Comparison of ENCODE assay signal across 8 cellular contexts in the genomic region with DNA sequence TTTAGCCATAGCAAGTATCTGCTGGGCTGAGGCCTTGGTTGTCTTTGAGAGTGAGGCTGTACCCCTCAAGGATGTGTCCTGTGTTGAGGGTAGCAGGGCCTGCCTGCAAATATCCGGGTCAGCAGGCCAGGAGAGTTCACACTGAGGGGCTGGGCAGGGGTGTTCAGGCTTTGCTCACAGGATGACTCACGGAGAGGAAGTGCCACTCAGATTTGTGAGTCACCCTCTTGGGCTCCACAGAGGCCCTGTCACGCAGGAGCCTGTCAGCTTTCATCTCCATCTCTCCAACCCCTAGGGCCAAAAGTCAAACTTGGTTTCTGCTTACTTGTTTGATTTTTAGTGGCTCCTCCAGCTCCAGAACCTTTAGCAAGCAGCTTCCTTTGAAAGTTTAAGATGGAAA.
DNase-seq lines count a peak whose midpoint lies in the region; ATAC-seq, FAIRE-seq and TF ChIP-seq lines count a peak whose summit lies in the region.

No MANE protein-coding gene starts in this region.

- peak; percentile 40 to 45 for DNase-seq in AML-193 (lab: John Stamatoyannopoulos, UW)
- peak; percentile 93 to 94 for DNase-seq in SW 1271 (lab: John Stamatoyannopoulos, UW)
- peak; percentile 83 for DNase-seq in mammary epithelial cell
- DNase-seq in mucosa of gallbladder (ENCODE audit: low spot score): peak; percentile 25
- peak; percentile 84 for DNase-seq in urothelium cell line (ENCODE audit: low spot score)
- no peak for DNase-seq in effector CD8-positive, alpha-beta T cell (lab: John Stamatoyannopoulos, UW)

- H3K27me3 ChIP-seq in mammary epithelial cell (ENCODE audit: insufficient read depth, low read length): no peaks in the 10 kb centered on the region

- ATAC-seq in GM19328 (IDR thresholded peaks at IDR 0.05; ENCODE audit: unreplicated experiment): peak; percentile 95
- ATAC-seq in HG03196 (IDR thresholded peaks at IDR 0.05; ENCODE audit: unreplicated experiment): peak; percentile 98

- H4K20me1 ChIP-seq in mammary epithelial cell (ENCODE audit: insufficient read depth, low read length): no peaks in the 10 kb centered on the region

- H3K4me2 ChIP-seq in mammary epithelial cell (ENCODE audit: insufficient read depth, low read depth, low read length): no peak overlapping the region

- BruUV-seq in mammary epithelial cell (replicated peaks; lab: Mats Ljungman, UMichigan): no TSS peak

- dilution Hi-C loops in mammary epithelial cell (cut with HindIII; ENCODE audit: low sequenced_read_pairs): no loop called here

- CTCF ChIA-PET in mammary epithelial cell (lab: Charles Lee; ENCODE audit: low non-redundant PET): no interaction called here

- intact Hi-C loops in mammary epithelial cell (cut with micrococcal nuclease): loop anchor here (10.0 kb wide), 1 partner anchor 391 kb away; the partner anchor contains the start of gene NR4A3

- no peaks in the 10 kb centered on the region for H3K36me3 ChIP-seq in mammary epithelial cell (ENCODE audit: insufficient read depth, low read length)

- H3K27ac ChIP-seq in mammary epithelial cell (ENCODE audit: insufficient read depth, low read depth, low read length): peak overlapping the region; percentile 14

- in situ Hi-C loops in mammary epithelial cell (cut with MboI; ENCODE audit: low sequenced_read_pairs in 2 of 2): loop anchor here in 1 of 2 donors (25.0 kb wide), 1 partner anchor 96 kb away; no protein-coding TSS in a partner anchor

- peaks cover 16% of the 10 kb centered on the region for H3K4me1 ChIP-seq in mammary epithelial cell (ENCODE audit: insufficient read depth, low read length)

- 0% methylated on average over 3 of the region's 3 CpGs for WGBS in mammary epithelial cell (ENCODE audit: low coverage, missing lambda C conversion rate)

- no peak for FAIRE-seq in urothelium cell line (lab: Jason Lieb, UNC)

- H2AFZ ChIP-seq in mammary epithelial cell (ENCODE audit: low read depth, low read length): peak overlapping the region; percentile 54

- H3K4me3 ChIP-seq in mammary epithelial cell (replicated peaks in 1 of 3; ENCODE audit: insufficient read depth in 1 of 3, low read depth in 2 of 3, low read length in 3 of 3): no peak overlapping the region

- H3K9me3 ChIP-seq in mammary epithelial cell (replicated peaks; ENCODE audit: insufficient read depth, low read length): no peaks in the 10 kb centered on the region

- H3K9ac ChIP-seq in mammary epithelial cell (ENCODE audit: insufficient read depth, low read length): no peak overlapping the region

- H3K79me2 ChIP-seq in mammary epithelial cell (ENCODE audit: insufficient read depth, low read length): no peaks in the 10 kb centered on the region

- TF ChIP-seq CTCF in mammary epithelial cell (conservative IDR thresholded peaks at IDR 0.05 in 1 of 2, IDR thresholded peaks at IDR 0.05 in 1 of 2; ENCODE audit: extremely low read depth in 1 of 2, insufficient read depth in 1 of 2, low read depth in 1 of 2, low read length in 2 of 2): no peak
